In genomic region chr5:140364472-140364765, GRCh38 we compare ENCODE assay signal across 18 cellular contexts. TPM values are rescaled to one million over a fixed set of nuclear protein-coding genes. Genes with fewer than 3 reads are reported as not detected.
DNase-seq lines count a peak whose midpoint lies in the region; ATAC-seq and TF ChIP-seq lines count a peak whose summit lies in the region.
"Had no signal": no experiment of that assay in that cellular context is flagged by ENCODE, and none has a peak within 500 bp of the region (broad histone marks: within the 10 kb centered on the region; RNA-seq: fewer than 3 reads in every experiment).

No MANE protein-coding gene starts in this region.

- no peaks in the 10 kb centered on the region for H3K9me3 Mint-ChIP-seq in activated CD4-positive, alpha-beta T cell treated with anti-CD3 and anti-CD28 coated beads, Interleukin-2, amount 10 ng/mL, durations not matched to agents 7 days and 5 days
- H3K9me3 Mint-ChIP-seq: CD8-positive, alpha-beta T cell; H9 had no signal

- H3K36me3 Mint-ChIP-seq in activated CD4-positive, alpha-beta T cell treated with anti-CD3 and anti-CD28 coated beads, Interleukin-2, amount 10 ng/mL, durations not matched to agents 7 days and 5 days (ENCODE audit: low read depth) = no peaks in the 10 kb centered on the region
- no peaks in the 10 kb centered on the region for H3K36me3 Mint-ChIP-seq in T-helper 17 cell (ENCODE audit: low read depth)
- H3K36me3 Mint-ChIP-seq: CD8-positive, alpha-beta T cell had no signal

- no peaks in the 10 kb centered on the region for H3K27me3 Mint-ChIP-seq in activated CD4-positive, alpha-beta T cell treated with anti-CD3 and anti-CD28 coated beads, Interleukin-2, amount 10 ng/mL, durations not matched to agents 7 days and 5 days
- no peaks in the 10 kb centered on the region for H3K27me3 Mint-ChIP-seq in T-helper 17 cell
- H3K27me3 Mint-ChIP-seq: B cell had no signal

- H2AK5ac ChIP-seq in neuronal stem cell (ENCODE audit: low read depth, low read length) = peak overlapping the region; percentile 40

- H4K8ac ChIP-seq in neuronal stem cell (ENCODE audit: low read depth, low read length) = no peak overlapping the region

- H3K4me3 ChIP-seq in neuronal stem cell (ENCODE audit: low read length in 2 of 2) = no peak overlapping the region
- H3K4me3 ChIP-seq: GM23248 had no signal

- H2AFZ ChIP-seq in neuronal stem cell (ENCODE audit: low read length) = no peak overlapping the region
- H2AFZ ChIP-seq: GM23248 had no signal

- no peak for TF ChIP-seq CTCF in foreskin keratinocyte (conservative IDR thresholded peaks at IDR 0.05)

- no peak overlapping the region for H3K9ac ChIP-seq in neuronal stem cell (ENCODE audit: low read depth, low read length, poor library complexity)
- H3K9ac ChIP-seq: GM23248 had no signal

- no peak overlapping the region for H3K4ac ChIP-seq in neuronal stem cell (ENCODE audit: low read length)

- H3K4me1 ChIP-seq in neuronal stem cell (ENCODE audit: control insufficient read depth in 2 of 2, insufficient read depth in 1 of 2, low read depth in 1 of 2, low read length in 2 of 2) (peaks cover 0 to 4% of the 10 kb centered on the region in 2 donors), foreskin keratinocyte (no peaks in the 10 kb centered on the region)
- H3K4me1 ChIP-seq: Caco-2 had no signal

- peak overlapping the region; percentile 35 for H2BK15ac ChIP-seq in neuronal stem cell (ENCODE audit: low read length)

- H3K9me3 ChIP-seq in T-helper 17 cell (ENCODE audit: control insufficient read depth, low read length, poor library complexity, severe bottlenecking) (no peaks in the 10 kb centered on the region), neuronal stem cell (replicated peaks in 1 of 2; ENCODE audit: control insufficient read depth in 2 of 2, insufficient read depth in 1 of 2, low read depth in 1 of 2, low read length in 2 of 2) (no peaks in the 10 kb centered on the region)
- H3K9me3 ChIP-seq: Caco-2 had no signal

- H3K27ac ChIP-seq in neuronal stem cell (replicated peaks; ENCODE audit: low read length) = no peak overlapping the region
- no peak overlapping the region for H3K27ac ChIP-seq in foreskin keratinocyte
- H3K27ac ChIP-seq: 22Rv1, GM23248 had no signal

- H4K91ac ChIP-seq in neuronal stem cell (ENCODE audit: low read depth, low read length, poor library complexity) = no peak overlapping the region

- peak overlapping the region; percentile 32 for H3K27ac Mint-ChIP-seq in activated CD4-positive, alpha-beta T cell treated with anti-CD3 and anti-CD28 coated beads, Interleukin-2, amount 10 ng/mL, durations not matched to agents 7 days and 5 days
- no peak overlapping the region for H3K27ac Mint-ChIP-seq in T-helper 17 cell
- H3K27ac Mint-ChIP-seq: B cell; CD8-positive, alpha-beta T cell; H9 had no signal

- no peak overlapping the region for H3K4me2 ChIP-seq in neuronal stem cell (ENCODE audit: insufficient read depth, low read length, poor library complexity, severe bottlenecking)

- H3K4me3 Mint-ChIP-seq in activated CD4-positive, alpha-beta T cell treated with anti-CD3 and anti-CD28 coated beads, Interleukin-2, amount 10 ng/mL, durations not matched to agents 7 days and 5 days = no peak overlapping the region
- H3K4me3 Mint-ChIP-seq in T-helper 17 cell = peak overlapping the region; percentile 9
- H3K4me3 Mint-ChIP-seq: B cell; CD8-positive, alpha-beta T cell had no signal

- no CpG with 5 or more reads among the region's 3 CpGs for WGBS in neuronal stem cell (ENCODE audit: extremely low coverage in 2 of 2, insufficient read length in 2 of 2, insufficient replicate concordance in 1 of 2), 2 donors

- H2BK12ac ChIP-seq in neuronal stem cell (ENCODE audit: low read length) = no peak overlapping the region

- POLR2A ChIA-PET in activated CD4-positive, alpha-beta T cell treated with anti-CD3 and anti-CD28 coated beads, Interleukin-2, amount 10 ng/mL, durations not matched to agents 7 days and 5 days (lab: Charles Lee) = no interaction called here

- H3K14ac ChIP-seq in neuronal stem cell (ENCODE audit: low read length) = no peak overlapping the region

- no peak for DNase-seq in activated CD4-positive, alpha-beta T cell treated with anti-CD3 and anti-CD28 coated beads, Interleukin-2, amount 10 ng/mL, durations not matched to agents 7 days and 5 days
- DNase-seq in activated CD4-positive, alpha-beta T cell treated with anti-CD3 and anti-CD28 coated beads for 4 hours = no peak
- DNase-seq in T-helper 17 cell = no peak
- no peak for DNase-seq in neuronal stem cell (ENCODE audit: low spot score)
- no peak for DNase-seq in foreskin keratinocyte
- DNase-seq: C1 segment of cervical spinal cord; Caco-2; CD8-positive, alpha-beta T cell; DMS153; DND-41; GM23248; H9 had no signal

- no peak overlapping the region for H3K18ac ChIP-seq in neuronal stem cell (ENCODE audit: low read length)

- H3K36me3 ChIP-seq in neuronal stem cell (replicated peaks in 1 of 2; ENCODE audit: control insufficient read depth in 2 of 2, insufficient read depth in 2 of 2, low read length in 2 of 2) = no peaks in the 10 kb centered on the region

- H3K23ac ChIP-seq in neuronal stem cell (ENCODE audit: low read depth, low read length, poor library complexity) = peak overlapping the region; percentile 35

- peaks cover 0 to 8% (median 0%) of the 10 kb centered on the region in 3 experiments for H3K27me3 ChIP-seq in neuronal stem cell (ENCODE audit: control insufficient read depth in 3 of 3, insufficient read depth in 3 of 3, low read depth in 1 of 3, low read length in 3 of 3)
- no peaks in the 10 kb centered on the region for H3K27me3 ChIP-seq in foreskin keratinocyte

- no peak overlapping the region for H2BK120ac ChIP-seq in neuronal stem cell (ENCODE audit: low read depth, low read length)

- no peaks in the 10 kb centered on the region for H3K79me1 ChIP-seq in neuronal stem cell (ENCODE audit: low read depth, low read length)

- ATAC-seq in T-helper 17 cell (no peak), GM21619 (IDR thresholded peaks at IDR 0.05; ENCODE audit: unreplicated experiment) (no peak), foreskin keratinocyte (no peak)
- ATAC-seq: CD8-positive, alpha-beta T cell; HCT116 had no signal

- CTCF ChIA-PET in activated CD4-positive, alpha-beta T cell treated with anti-CD3 and anti-CD28 coated beads, Interleukin-2, amount 10 ng/mL, durations not matched to agents 7 days and 5 days (lab: Charles Lee) = interaction anchor here (0.8 to 5.2 kb wide), 7 partner anchors 9 to 356 kb away, joined by 3 to 33 read pairs (median 3); partner anchors contain the start of genes IK and NDUFA2

- H2BK5ac ChIP-seq in neuronal stem cell (ENCODE audit: low read length) = no peak overlapping the region

- peaks cover 5% of the 10 kb centered on the region for H3K4me1 Mint-ChIP-seq in activated CD4-positive, alpha-beta T cell treated with anti-CD3 and anti-CD28 coated beads, Interleukin-2, amount 10 ng/mL, durations not matched to agents 7 days and 5 days
- peaks cover 6% of the 10 kb centered on the region for H3K4me1 Mint-ChIP-seq in T-helper 17 cell

RNA-seq across cellular contexts. Expression of gene SLC4A9, which starts 4.4 kb away (rescaled TPM):
- total RNA-seq in activated CD4-positive, alpha-beta T cell treated with anti-CD3 and anti-CD28 coated beads, Interleukin-2, amount 10 ng/mL, durations not matched to agents 7 days and 5 days = under 1 TPM; 0.35 to 0.44 TPM
- total RNA-seq in T-helper 17 cell (not detected), foreskin keratinocyte (0.04 TPM in 1 of 2 replicates, not detected in the other)
- 0.04 TPM for polyA plus RNA-seq in neuronal stem cell (2013, experiment 1 of 2)
- polyA plus RNA-seq in neuronal stem cell (2013, experiment 2 of 2) = 0.01 TPM
- polyA plus RNA-seq in foreskin keratinocyte = 0.08 TPM in 1 of 2 replicates, not detected in the other
- total RNA-seq: B cell; CD8-positive, alpha-beta T cell; GM23248; H4 had no signal
- polyA plus RNA-seq: AG04450, GM23248 had no signal

RNA-seq across cellular contexts. Expression of gene HBEGF, which starts 18.0 kb away (rescaled TPM):
- total RNA-seq in activated CD4-positive, alpha-beta T cell treated with anti-CD3 and anti-CD28 coated beads, Interleukin-2, amount 10 ng/mL, durations not matched to agents 7 days and 5 days = 10 to 100 TPM; 13.7 to 15.4 TPM
- 1 to 10 TPM; 3.2 to 7.3 TPM for total RNA-seq in T-helper 17 cell
- 6.6 TPM for polyA plus RNA-seq in neuronal stem cell (2013, experiment 1 of 2)
- 6.7 TPM for polyA plus RNA-seq in neuronal stem cell (2013, experiment 2 of 2)
- 12.1 and 15.0 TPM in 2 replicates for total RNA-seq in foreskin keratinocyte
- polyA plus RNA-seq in foreskin keratinocyte = 8.4 and 10.2 TPM in 2 replicates

RNA-seq across cellular contexts. Expression of gene ANKHD1, which starts 37.2 kb away (rescaled TPM):
- 100 to 1,000 TPM; 118 TPM for total RNA-seq in activated CD4-positive, alpha-beta T cell treated with anti-CD3 and anti-CD28 coated beads, Interleukin-2, amount 10 ng/mL, durations not matched to agents 7 days and 5 days
- total RNA-seq in T-helper 17 cell = 100 to 1,000 TPM; 223 to 228 TPM
- 63.3 TPM for polyA plus RNA-seq in neuronal stem cell (2013, experiment 1 of 2)
- polyA plus RNA-seq in neuronal stem cell (2013, experiment 2 of 2) = 63.6 TPM
- 51.0 and 54.5 TPM in 2 replicates for total RNA-seq in foreskin keratinocyte
- 19.2 and 21.4 TPM in 2 replicates for polyA plus RNA-seq in foreskin keratinocyte
